ENCODE assay signal across 19 cellular contexts in genomic region chr7:73618538-73618937, GRCh38. TPM values are rescaled to one million over a fixed set of nuclear protein-coding genes. Genes with fewer than 3 reads are reported as not detected.
"Had no signal": no experiment of that assay in that cellular context is flagged by ENCODE, and none has a peak within 500 bp of the region (broad histone marks: within the 10 kb centered on the region; RNA-seq: fewer than 3 reads in every experiment).

No MANE protein-coding gene starts in this region.

- H3K9me3 Mint-ChIP-seq: activated CD4-positive, alpha-beta memory T cell treated with anti-CD3 and anti-CD28 coated beads for 36 hours; stimulated activated naive CD8-positive, alpha-beta T cell treated with anti-CD3 and anti-CD28 coated beads, Interleukin-15, Interleukin-2, amounts not matched to agents 100 ng/mL and 50 ng/mL, for 24 hours had no signal

- H3K36me3 Mint-ChIP-seq: activated CD4-positive, alpha-beta memory T cell treated with anti-CD3 and anti-CD28 coated beads for 36 hours; activated naive CD8-positive, alpha-beta T cell had no signal

- H3K27ac Mint-ChIP-seq: activated CD4-positive, alpha-beta memory T cell treated with anti-CD3 and anti-CD28 coated beads for 36 hours; activated naive CD8-positive, alpha-beta T cell; stimulated activated naive CD8-positive, alpha-beta T cell treated with anti-CD3 and anti-CD28 coated beads, Interleukin-15, Interleukin-2, amounts not matched to agents 100 ng/mL and 50 ng/mL, for 24 hours; T-helper 17 cell had no signal

- H3K4me3 ChIP-seq: coronary artery, left lung, psoas muscle, skin epidermis, suprapubic skin, transverse colon, vagina had no signal

- H3K27ac ChIP-seq: coronary artery, left lung, psoas muscle, skin epidermis, suprapubic skin, transverse colon, vagina had no signal

- H3K4me3 Mint-ChIP-seq: activated CD4-positive, alpha-beta memory T cell treated with anti-CD3 and anti-CD28 coated beads for 36 hours; activated naive CD8-positive, alpha-beta T cell; stimulated activated naive CD8-positive, alpha-beta T cell treated with anti-CD3 and anti-CD28 coated beads, Interleukin-15, Interleukin-2, amounts not matched to agents 100 ng/mL and 50 ng/mL, for 24 hours; T-helper 17 cell had no signal

- DNase-seq: activated CD4-positive, alpha-beta memory T cell treated with anti-CD3 and anti-CD28 coated beads for 36 hours; activated CD4-positive, alpha-beta T cell treated with anti-CD3 and anti-CD28 coated beads for 4 hours; activated T-cell treated with anti-CD3 and anti-CD28 coated beads for 4 hours; erythroblast; foreskin melanocyte; glutamatergic neuron; hippocampal formation; left lung; psoas muscle; right cardiac atrium; T-helper 17 cell; transverse colon had no signal

- H3K36me3 ChIP-seq: left lung, suprapubic skin, transverse colon, vagina had no signal

- H3K27me3 ChIP-seq: vagina had no signal

- ATAC-seq: left lung, psoas muscle, right cardiac atrium, T-helper 17 cell had no signal

- H3K9me3 ChIP-seq: left lung, psoas muscle, suprapubic skin, transverse colon, vagina had no signal

RNA-seq across cellular contexts. Expression of gene MLXIPL, which starts 5.8 kb away (rescaled TPM):
- total RNA-seq: activated CD4-positive, alpha-beta memory T cell treated with anti-CD3 and anti-CD28 coated beads for 36 hours; lung microvascular endothelial cell; T-helper 17 cell had no signal
